15 cellular contexts compared by ENCODE assay signal in genomic region chr17:39092672-39093250, GRCh38. TPM values are rescaled to one million over a fixed set of nuclear protein-coding genes. Genes with fewer than 3 reads are reported as not detected.
DNase-seq lines count a peak whose midpoint lies in the region; ATAC-seq and TF ChIP-seq lines count a peak whose summit lies in the region.
"Had no signal": no experiment of that assay in that cellular context is flagged by ENCODE, and none has a peak within 500 bp of the region (broad histone marks: within the 10 kb centered on the region; RNA-seq: fewer than 3 reads in every experiment).

No MANE protein-coding gene starts in this region.

- peaks cover 66% of the 10 kb centered on the region for H3K27me3 Mint-ChIP-seq in Calu3 (ENCODE audit: unreplicated experiment)
- H3K27me3 Mint-ChIP-seq in IgD-negative memory B cell: peaks cover 2% of the 10 kb centered on the region
- no peaks in the 10 kb centered on the region for H3K27me3 Mint-ChIP-seq in activated B cell treated with CpG ODN at 0.5 μM for 24 hours

- no peak for TF ChIP-seq POLR2A in tibial nerve (IDR thresholded peaks at IDR 0.05)

- intact Hi-C loops in Calu3 (cut with micrococcal nuclease; ENCODE audit: unreplicated experiment) (no loop called here), activated B cell treated with CpG ODN at 0.5 μM for 24 hours (cut with micrococcal nuclease) (no loop called here), mucosa of descending colon (cut with DNase I, micrococcal nuclease) (no loop called here)

- no peaks in the 10 kb centered on the region for H3K9me3 Mint-ChIP-seq in Calu3 (ENCODE audit: low read depth, unreplicated experiment)
- H3K9me3 Mint-ChIP-seq in IgD-negative memory B cell: no peaks in the 10 kb centered on the region
- H3K9me3 Mint-ChIP-seq in activated B cell treated with CpG ODN at 0.5 μM for 24 hours: no peaks in the 10 kb centered on the region

- peaks cover 3% of the 10 kb centered on the region for H3K4me1 ChIP-seq in mucosa of descending colon (ENCODE audit: low read depth)
- peaks cover 0 to 47% (median 32%) of the 10 kb centered on the region in 4 donors for H3K4me1 ChIP-seq in tibial nerve

- WGBS in tibial nerve, 2 donors: 50 to 52% methylated on average over 7 of the region's 7 CpGs

- TF ChIP-seq CTCF in Calu3 (IDR thresholded peaks at IDR 0.05; ENCODE audit: unreplicated experiment): peak; percentile 5
- TF ChIP-seq CTCF in activated B cell treated with CpG ODN at 0.5 μM for 24 hours (IDR thresholded peaks at IDR 0.05): no peak
- no peak for TF ChIP-seq CTCF in mucosa of descending colon (IDR thresholded peaks at IDR 0.05)
- TF ChIP-seq CTCF in tibial nerve (IDR thresholded peaks at IDR 0.05): no peak

- DNase-seq in Calu3: no peak
- no peak for DNase-seq in activated B cell treated with CpG ODN at 0.5 μM for 24 hours
- DNase-seq in mucosa of descending colon: no peak
- no peak for DNase-seq in DMS 273 (lab: John Stamatoyannopoulos, UW; ENCODE audit: unreplicated experiment)
- no peak for DNase-seq in 8988T
- no peak for DNase-seq in tibial nerve (ENCODE audit: low spot score in 2 of 2)
- DNase-seq: amniotic stem cell, NCI-H1048, NCI-H510A treated with DMSO at 0.1 percent for 48 hours, SHP77 treated with DMSO at 0.1 percent for 48 hours, substantia nigra had no signal

- BruUV-seq in Calu3 (replicated peaks; lab: Mats Ljungman, UMichigan): no TSS peak

- H3K4me1 Mint-ChIP-seq in Calu3 (ENCODE audit: low read depth, unreplicated experiment) (no peaks in the 10 kb centered on the region), IgD-negative memory B cell (peaks cover 26 to 44% (median 32%) of the 10 kb centered on the region in 3 donors), activated B cell treated with CpG ODN at 0.5 μM for 24 hours (peaks cover 51% of the 10 kb centered on the region)

- no peaks in the 10 kb centered on the region for H3K36me3 Mint-ChIP-seq in Calu3 (ENCODE audit: insufficient read depth, unreplicated experiment)
- H3K36me3 Mint-ChIP-seq in IgD-negative memory B cell: peaks cover 3% of the 10 kb centered on the region
- H3K36me3 Mint-ChIP-seq in activated B cell treated with CpG ODN at 0.5 μM for 24 hours (ENCODE audit: low read depth): no peaks in the 10 kb centered on the region

- no peak for TF ChIP-seq EP300 in tibial nerve (IDR thresholded peaks at IDR 0.05)

- H3K27ac ChIP-seq in tibial nerve: peak overlapping the region in 1 of 4 donors; percentile 23
- H3K27ac ChIP-seq: hepatocyte had no signal

- no peaks in the 10 kb centered on the region for H3K27me3 ChIP-seq in tibial nerve
- H3K27me3 ChIP-seq: hepatocyte had no signal

- H3K9me3 ChIP-seq in mucosa of descending colon: no peaks in the 10 kb centered on the region
- no peaks in the 10 kb centered on the region for H3K9me3 ChIP-seq in tibial nerve

- POLR2A ChIA-PET in activated B cell treated with CpG ODN at 0.5 μM for 24 hours (lab: Charles Lee): no interaction called here

- CTCF ChIA-PET in Calu3 (lab: Charles Lee) (interaction anchor here (0.7 to 1.0 kb wide), 2 partner anchors 11 to 1417 kb away, joined by 3 read pairs; no protein-coding TSS in a partner anchor), activated B cell treated with CpG ODN at 0.5 μM for 24 hours (lab: Charles Lee) (interaction anchor here (0.7 kb wide), 1 partner anchor 60 kb away, joined by 3 read pairs; no protein-coding TSS in a partner anchor)

- no peak overlapping the region for H3K4me3 Mint-ChIP-seq in Calu3 (ENCODE audit: low read depth, unreplicated experiment)
- peak overlapping the region; percentile 45 to 90 (median 74) for H3K4me3 Mint-ChIP-seq in IgD-negative memory B cell
- peak overlapping the region; percentile 41 for H3K4me3 Mint-ChIP-seq in activated B cell treated with CpG ODN at 0.5 μM for 24 hours

- ATAC-seq in activated B cell treated with CpG ODN at 0.5 μM for 24 hours (ENCODE audit: low read depth) (peak; percentile 42), mucosa of descending colon (peak; percentile 13), HG03439 (IDR thresholded peaks at IDR 0.05; ENCODE audit: unreplicated experiment) (no peak)

- H3K36me3 ChIP-seq in mucosa of descending colon (ENCODE audit: low read depth) (no peaks in the 10 kb centered on the region), tibial nerve (no peaks in the 10 kb centered on the region)

- H3K4me3 ChIP-seq in mucosa of descending colon (no peak overlapping the region), tibial nerve (no peak overlapping the region)
- H3K4me3 ChIP-seq: hepatocyte had no signal

- H3K27ac Mint-ChIP-seq in Calu3 (ENCODE audit: unreplicated experiment) (no peak overlapping the region), IgD-negative memory B cell (peak overlapping the region in 2 of 3 donors; percentile 5 to 80), activated B cell treated with CpG ODN at 0.5 μM for 24 hours (no peak overlapping the region)

RNA-seq across cellular contexts. Expression of gene PLXDC1, which starts 58.7 kb away (rescaled TPM):
- 0.39 and 0.52 TPM in 2 replicates for total RNA-seq in Calu3 (2022)
- polyA plus RNA-seq in IgD-negative memory B cell: not detected
- total RNA-seq in activated B cell treated with CpG ODN at 0.5 μM for 24 hours: not detected in 2 replicates
- 10 to 100 TPM in 1 of 3 donors, 1 to 10 TPM in 2; 2.4 to 10.9 (median 5.6) TPM for total RNA-seq in mucosa of descending colon
- 10 to 100 TPM; 34.1 to 95.1 (median 42.4) TPM for total RNA-seq in tibial nerve
- total RNA-seq: pulmonary artery endothelial cell had no signal

Comparison
In these comparisons a context has a peak if more than half of its experiments do, and no peak if none do; other contexts are left out.
1. H3K27ac Mint-ChIP-seq: peak in IgD-negative memory B cell (2 of 3); none in Calu3 (single experiment) and activated B cell treated with CpG ODN at 0.5 μM for 24 hours (single experiment).